12 cellular contexts compared by ENCODE assay signal in genomic region chr6:25312703-25313102, GRCh38. TPM values are rescaled to one million over a fixed set of nuclear protein-coding genes. Genes with fewer than 3 reads are reported as not detected.
DNase-seq lines count a peak whose midpoint lies in the region; ATAC-seq, FAIRE-seq and TF ChIP-seq lines count a peak whose summit lies in the region.
"Had no signal": no experiment of that assay in that cellular context is flagged by ENCODE, and none has a peak within 500 bp of the region (broad histone marks: within the 10 kb centered on the region; RNA-seq: fewer than 3 reads in every experiment).

No MANE protein-coding gene starts in this region.

- DNase-seq in A673 (ENCODE audit: low spot score) (peak; percentile 93), HS-27A (ENCODE audit: low read depth) (peak; percentile 77), GM12878 (ENCODE audit: low read depth, low spot score) (no peak), kidney epithelial cell (ENCODE audit: low read depth) (peak; percentile 44), NCI-H2107 treated with DMSO at 0.1 percent for 48 hours (lab: John Stamatoyannopoulos, UW; ENCODE audit: unreplicated experiment) (no peak)
- DNase-seq in activated T-cell treated with anti-CD3 and anti-CD28 coated beads, Interleukin-2, amount 50 U/mL, for 72 hours: no peak
- DNase-seq in CD4-positive, alpha-beta memory T cell: no peak
- DNase-seq: activated CD4-positive, alpha-beta T cell treated with anti-CD3 and anti-CD28 coated beads for 48 hours; effector memory CD4-positive, alpha-beta T cell; NCI-H1105; retina had no signal

- no peaks in the 10 kb centered on the region for H3K27me3 ChIP-seq in A673 (replicated peaks; ENCODE audit: insufficient read depth, low read depth, low read length, poor library complexity)
- H3K27me3 ChIP-seq in GM12878 (replicated peaks in 1 of 2; ENCODE audit: control insufficient read depth in 2 of 2, insufficient read depth in 2 of 2, low read length in 1 of 2): no peaks in the 10 kb centered on the region
- no peaks in the 10 kb centered on the region for H3K27me3 ChIP-seq in kidney epithelial cell (ENCODE audit: control insufficient read depth, insufficient read depth, low read length)
- no peaks in the 10 kb centered on the region for H3K27me3 ChIP-seq in CD4-positive, alpha-beta memory T cell (ENCODE audit: insufficient read depth, low read length)

- BruUV-seq in A673 (replicated peaks; lab: Mats Ljungman, UMichigan) (no TSS peak), GM12878 (replicated peaks; lab: Mats Ljungman, UMichigan) (no TSS peak)

- no peaks in the 10 kb centered on the region; the same call in 1 of the 2 replicates for H3K79me2 ChIP-seq in GM12878 (ENCODE audit: control insufficient read depth, insufficient read depth, low read length)

- SMC1A ChIA-PET in GM12878 (lab: Charles Lee; ENCODE audit: uncharacterized antibody, unreplicated experiment): interaction anchor here (0.7 to 2.1 kb wide), 9 partner anchors 8 to 183 kb away, joined by 3 to 7 read pairs (median 3); no protein-coding TSS in a partner anchor

- TF ChIP-seq POLR2A in GM12878 (IDR thresholded peaks at IDR 0.05; ENCODE audit: low read depth, low read length): no peak

- CTCF ChIA-PET in A673 (lab: Charles Lee) (interaction anchor here (0.7 kb wide), 1 partner anchor 34 kb away, joined by 12 read pairs; the partner anchor contains the start of gene CARMIL1), GM12878 (lab: Yijun Ruan, JAX) (interaction anchor here (0.9 to 3.2 kb wide), 5 partner anchors 27 to 244 kb away, joined by 3 to 12 read pairs (median 3); no protein-coding TSS in a partner anchor)
- CTCF ChIA-PET in CD4-positive, alpha-beta memory T cell (lab: Charles Lee; ENCODE audit: partially characterized antibody): interaction anchor here (0.9 to 1.4 kb wide), 3 partner anchors 25 to 177 kb away, joined by 3 read pairs; no protein-coding TSS in a partner anchor

- intact Hi-C loops in A673 (cut with micrococcal nuclease; ENCODE audit: unreplicated experiment): no loop called here
- intact Hi-C loops in GM12878 (cut with micrococcal nuclease; ENCODE audit: unreplicated experiment): no loop called here
- intact Hi-C loops in CD4-positive, alpha-beta memory T cell (cut with micrococcal nuclease): no loop called here

- H3K4me2 ChIP-seq in GM12878 (ENCODE audit: control insufficient read depth, insufficient read depth): no peak overlapping the region

- no peaks in the 10 kb centered on the region for H3K9me3 Mint-ChIP-seq in activated T-cell treated with anti-CD3 and anti-CD28 coated beads, Interleukin-2, amount 50 U/mL, for 72 hours
- no peaks in the 10 kb centered on the region for H3K9me3 Mint-ChIP-seq in CD4-positive, alpha-beta memory T cell

- no peak for TF ChIP-seq RAD21 in GM12878 (IDR thresholded peaks at IDR 0.05; ENCODE audit: insufficient read depth, low read depth, low read length)

- H3K9ac ChIP-seq in GM12878 (ENCODE audit: control insufficient read depth, insufficient read depth, low read length): no peak overlapping the region

- H3K4me3 Mint-ChIP-seq in activated T-cell treated with anti-CD3 and anti-CD28 coated beads, Interleukin-2, amount 50 U/mL, for 72 hours: no peak overlapping the region
- H3K4me3 Mint-ChIP-seq in CD4-positive, alpha-beta memory T cell: no peak overlapping the region

- TF ChIP-seq EP300 in GM12878 (IDR thresholded peaks at IDR 0.05; ENCODE audit: borderline replicate concordance in 1 of 2, control insufficient read depth in 1 of 2, low read depth in 2 of 2, low read length in 2 of 2): no peak

- WGBS in GM12878 (ENCODE audit: insufficient coverage, insufficient replicate concordance, low lambda C conversion rate, missing lambda C conversion rate): 0% methylated on average over 2 of the region's 2 CpGs

- H4K20me1 ChIP-seq in GM12878 (ENCODE audit: control insufficient read depth, insufficient read depth): no peaks in the 10 kb centered on the region

- H3K9me3 ChIP-seq in A673 (ENCODE audit: low read depth, low read length, poor library complexity, severe bottlenecking): no peaks in the 10 kb centered on the region
- no peaks in the 10 kb centered on the region for H3K9me3 ChIP-seq in GM12878 (replicated peaks; ENCODE audit: control insufficient read depth, insufficient read depth, low read length)
- no peaks in the 10 kb centered on the region for H3K9me3 ChIP-seq in CD4-positive, alpha-beta memory T cell (ENCODE audit: control insufficient read depth in 1 of 2, low read length in 2 of 2)

- POLR2A ChIA-PET in A673 (lab: Charles Lee; ENCODE audit: low non-redundant PET) (interaction anchor here (0.6 to 0.7 kb wide), 2 partner anchors 17 to 191 kb away, joined by 4 to 5 read pairs; no protein-coding TSS in a partner anchor), GM12878 (lab: Charles Lee) (interaction anchor here (0.6 to 1.5 kb wide), 4 partner anchors 12 to 41 kb away, joined by 4 to 11 read pairs (median 7); no protein-coding TSS in a partner anchor)
- POLR2A ChIA-PET in CD4-positive, alpha-beta memory T cell (lab: Charles Lee; ENCODE audit: partially characterized antibody): interaction anchor here (0.9 kb wide), 1 partner anchor 20 kb away, joined by 3 read pairs; no protein-coding TSS in a partner anchor

- H3K27me3 Mint-ChIP-seq in activated T-cell treated with anti-CD3 and anti-CD28 coated beads, Interleukin-2, amount 50 U/mL, for 72 hours (ENCODE audit: low read depth): no peaks in the 10 kb centered on the region
- H3K27me3 Mint-ChIP-seq in CD4-positive, alpha-beta memory T cell: peaks cover 0 to 2% of the 10 kb centered on the region in 2 donors

- peak; percentile 35; the same call in 1 of the 2 replicates for TF ChIP-seq CTCF in A673 (conservative IDR thresholded peaks at IDR 0.05; ENCODE audit: low read depth, low read length)
- TF ChIP-seq CTCF in GM12878 (IDR thresholded peaks at IDR 0.05 in 2 of 3, conservative IDR thresholded peaks at IDR 0.05 in 1 of 3; ENCODE audit: control insufficient read depth in 2 of 3, extremely low read depth in 1 of 3, insufficient read depth in 1 of 3, low read depth in 3 of 3, low read length in 3 of 3): no peak
- TF ChIP-seq CTCF in kidney epithelial cell (IDR thresholded peaks at IDR 0.05; ENCODE audit: insufficient read depth, low read length, poor library complexity, severe bottlenecking): no peak

- H3K4me1 Mint-ChIP-seq in activated T-cell treated with anti-CD3 and anti-CD28 coated beads, Interleukin-2, amount 50 U/mL, for 72 hours (ENCODE audit: low read depth): peaks cover 21% of the 10 kb centered on the region
- peaks cover 0 to 40% (median 5%) of the 10 kb centered on the region in 4 donors for H3K4me1 Mint-ChIP-seq in CD4-positive, alpha-beta memory T cell

- H2AFZ ChIP-seq in GM12878 (ENCODE audit: control insufficient read depth, low read depth, low read length): no peak overlapping the region

- no peak for FAIRE-seq in GM12878 (lab: Jason Lieb, UNC)

- no peak overlapping the region for H3K27ac Mint-ChIP-seq in activated T-cell treated with anti-CD3 and anti-CD28 coated beads, Interleukin-2, amount 50 U/mL, for 72 hours
- H3K27ac Mint-ChIP-seq in CD4-positive, alpha-beta memory T cell: no peak overlapping the region

- H3K36me3 ChIP-seq in A673 (ENCODE audit: insufficient read depth, low read length, poor library complexity, severe bottlenecking): no peaks in the 10 kb centered on the region
- H3K36me3 ChIP-seq in GM12878 (ENCODE audit: control insufficient read depth in 2 of 2, insufficient read depth in 2 of 2, low read length in 1 of 2): no peaks in the 10 kb centered on the region
- H3K36me3 ChIP-seq in kidney epithelial cell (ENCODE audit: control insufficient read depth, insufficient read depth, low read length): no peaks in the 10 kb centered on the region
- no peaks in the 10 kb centered on the region for H3K36me3 ChIP-seq in CD4-positive, alpha-beta memory T cell (ENCODE audit: insufficient read depth, low read length)

- ATAC-seq in GM12878: peak; percentile 45; the same call in 2 of the 3 replicates
- ATAC-seq in activated T-cell treated with anti-CD3 and anti-CD28 coated beads, Interleukin-2, amount 50 U/mL, for 72 hours (replicated peaks in 1 of 2): no peak
- ATAC-seq in GM19463 (IDR thresholded peaks at IDR 0.05; ENCODE audit: unreplicated experiment): no peak

- H3K4me1 ChIP-seq in A673 (ENCODE audit: insufficient read depth, low read length, poor library complexity, severe bottlenecking) (peaks cover 41% of the 10 kb centered on the region), GM12878 (ENCODE audit: control insufficient read depth, insufficient read depth, low read length) (no peaks in the 10 kb centered on the region)
- H3K4me1 ChIP-seq in CD4-positive, alpha-beta memory T cell (ENCODE audit: insufficient read depth, low read length): no peaks in the 10 kb centered on the region

- peak overlapping the region; percentile 44 for H3K27ac ChIP-seq in A673 (ENCODE audit: low read depth, low read length, poor library complexity, severe bottlenecking)
- no peak overlapping the region for H3K27ac ChIP-seq in GM12878 (ENCODE audit: control insufficient read depth, insufficient read depth)
- H3K27ac ChIP-seq in CD4-positive, alpha-beta memory T cell (ENCODE audit: low read depth, low read length): no peak overlapping the region

- RAD21 ChIA-PET in GM12878 (lab: Charles Lee; ENCODE audit: unreplicated experiment): interaction anchor here (0.6 to 2.4 kb wide), 6 partner anchors 12 to 177 kb away, joined by 3 to 9 read pairs (median 4); partner anchors contain the start of gene CARMIL1

- in situ Hi-C loops in GM12878 (cut with MboI): no loop called here

- no peaks in the 10 kb centered on the region for H3K36me3 Mint-ChIP-seq in activated T-cell treated with anti-CD3 and anti-CD28 coated beads, Interleukin-2, amount 50 U/mL, for 72 hours (ENCODE audit: insufficient read depth in 2 of 2)
- H3K36me3 Mint-ChIP-seq in CD4-positive, alpha-beta memory T cell: no peaks in the 10 kb centered on the region

- H3K4me3 ChIP-seq in A673 (ENCODE audit: low read depth, low read length, poor library complexity, severe bottlenecking) (peak overlapping the region; percentile 14), GM12878 (no peak overlapping the region), kidney epithelial cell (ENCODE audit: low read depth, low read length) (no peak overlapping the region)
- H3K4me3 ChIP-seq in CD4-positive, alpha-beta memory T cell (ENCODE audit: low read length in 2 of 2): no peak overlapping the region

RNA-seq across cellular contexts. Expression of gene CARMIL1, which starts 33.5 kb away (rescaled TPM):
- 7.2 and 7.9 TPM in 2 replicates for total RNA-seq in A673 (2021)
- 45.9 and 48.7 TPM in 2 replicates for total RNA-seq in GM12878 (2013; cell fraction: nucleolus; rRNA removed)
- 10.2 and 11.9 TPM in 2 replicates for total RNA-seq in GM12878 (2014; rRNA removed)
- total RNA-seq in GM12878 (2014; rRNA removed; fragmentation: Illumina TruSeq; extraction: Trizol): 10.6 and 10.7 TPM in 2 replicates
- 9.4 and 10.3 TPM in 2 replicates for total RNA-seq in GM12878 (2021)
- 1.3 TPM for polyA plus RNA-seq in GM12878 (2011; ENCODE audit: low read depth)
- polyA plus RNA-seq in GM12878 (2011; rRNA removed): 9.7 and 11.6 TPM in 2 replicates
- polyA plus RNA-seq in GM12878 (2011; cell fraction: cytosol; rRNA removed): 6.1 and 7.5 TPM in 2 replicates
- polyA plus RNA-seq in GM12878 (2011; cell fraction: nucleus; rRNA removed): 10.6 and 12.8 TPM in 2 replicates
- polyA plus RNA-seq in GM12878 (2012): 0.96 and 1.6 TPM in 2 replicates
- 8.9 and 10.1 TPM in 2 replicates for polyA plus RNA-seq in GM12878 (2014; fragmentation: Illumina TruSeq; extraction: Trizol)
- 10 to 100 TPM in 1 of 2 experiments, 1 to 10 TPM in 1; 9.4 to 11.3 TPM for polyA plus RNA-seq in GM12878 (2014; fragmentation: Nextera tagmentation; extraction: Ambion mirVana)
- polyA plus RNA-seq in GM12878 (2014; rRNA removed): 5.2 and 6.4 TPM in 2 replicates
- polyA plus RNA-seq in GM12878 (2016; fragmentation: Nextera tagmentation; extraction: Ambion mirVana): 10 to 100 TPM; 15.4 to 18.1 TPM
- polyA minus RNA-seq in GM12878 (2011; rRNA and poly(A)+ RNA removed): 19.5 and 21.1 TPM in 2 replicates
- polyA minus RNA-seq in GM12878 (2011; cell fraction: cytosol; rRNA and poly(A)+ RNA removed): 8.6 and 8.9 TPM in 2 replicates
- polyA minus RNA-seq in GM12878 (2011; cell fraction: nucleus; rRNA and poly(A)+ RNA removed): 14.9 and 22.7 TPM in 2 replicates
- 14.7 and 19.0 TPM in 2 replicates for total RNA-seq in kidney epithelial cell
- 1 to 10 TPM; 5.0 to 5.6 TPM for total RNA-seq in activated T-cell treated with anti-CD3 and anti-CD28 coated beads, Interleukin-2, amount 50 U/mL, for 72 hours
- 1 to 10 TPM; 3.5 TPM for total RNA-seq in CD4-positive, alpha-beta memory T cell
- 1 to 10 TPM in 1 of 2 donors, under 1 TPM in 1; 0.08 to 1.3 TPM for polyA plus RNA-seq in CD4-positive, alpha-beta memory T cell

Comparison
In these comparisons a context has a peak if more than half of its experiments do, and no peak if none do; other contexts are left out.
1. DNase-seq: peak in A673 (single experiment), HS-27A (single experiment) and kidney epithelial cell (single experiment); none in GM12878 (single experiment), activated T-cell treated with anti-CD3 and anti-CD28 coated beads, Interleukin-2, amount 50 U/mL, for 72 hours (0 of 2), CD4-positive, alpha-beta memory T cell (0 of 5) and NCI-H2107 treated with DMSO at 0.1 percent for 48 hours (single experiment).